In the genomic region with DNA sequence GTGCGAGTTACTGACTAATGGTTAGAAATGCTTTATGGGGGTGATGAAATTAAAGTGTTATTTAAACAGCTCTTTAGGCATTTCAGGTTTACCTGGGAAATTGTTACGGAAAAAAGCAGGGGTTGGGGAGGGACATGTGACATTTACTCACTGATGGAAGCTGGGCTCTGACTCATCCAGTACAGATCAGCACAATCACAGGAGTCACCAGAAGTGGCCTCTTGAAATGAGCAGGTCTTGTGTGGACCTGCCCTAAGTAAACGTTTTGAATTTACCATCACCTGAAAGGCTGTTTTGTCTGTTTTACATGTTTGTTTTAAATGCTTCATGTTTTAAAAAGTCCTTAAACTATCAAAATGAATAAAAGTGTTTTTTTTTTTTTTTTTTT, we compare ENCODE assay signal across 9 cellular contexts. TPM values are rescaled to one million over a fixed set of nuclear protein-coding genes. Genes with fewer than 3 reads are reported as not detected.
DNase-seq lines count a peak whose midpoint lies in the region; ATAC-seq and TF ChIP-seq lines count a peak whose summit lies in the region.
"Had no signal": no experiment of that assay in that cellular context is flagged by ENCODE, and none has a peak within 500 bp of the region (broad histone marks: within the 10 kb centered on the region; RNA-seq: fewer than 3 reads in every experiment).

No MANE protein-coding gene starts in this region.

- peaks cover 33% of the 10 kb centered on the region for H3K4me1 ChIP-seq in lower lobe of right lung

- TF ChIP-seq CTCF in lower lobe of right lung (IDR thresholded peaks at IDR 0.05) = no peak

- no peaks in the 10 kb centered on the region for H3K27me3 ChIP-seq in MG63
- H3K27me3 ChIP-seq in lower lobe of right lung (ENCODE audit: low read depth) = no peaks in the 10 kb centered on the region

- DNase-seq in DMS153 treated with DMSO at 0.1 percent for 48 hours (lab: John Stamatoyannopoulos, UW; ENCODE audit: unreplicated experiment) (peak; percentile 84), MG63 (peak; percentile 7), lower lobe of right lung (no peak), epidermal melanocyte (ENCODE audit: insufficient read length, low spot score) (no peak)
- DNase-seq in activated CD8-positive, alpha-beta T cell treated with anti-CD3 and anti-CD28 coated beads, Interleukin-2, amount 10 ng/mL, durations not matched to agents 7 days and 5 days = no peak
- no peak for DNase-seq in central memory CD4-positive, alpha-beta T cell

- H3K36me3 ChIP-seq in MG63 = peaks cover 42% of the 10 kb centered on the region
- H3K36me3 ChIP-seq in lower lobe of right lung = peaks cover 6% of the 10 kb centered on the region
- H3K36me3 ChIP-seq: thoracic aorta had no signal

- no peaks in the 10 kb centered on the region for H3K9me3 Mint-ChIP-seq in activated CD8-positive, alpha-beta T cell treated with anti-CD3 and anti-CD28 coated beads, Interleukin-2, amount 10 ng/mL, durations not matched to agents 7 days and 5 days (ENCODE audit: insufficient read depth)

- no peak for ATAC-seq in activated CD8-positive, alpha-beta T cell treated with anti-CD3 and anti-CD28 coated beads, Interleukin-2, amount 10 ng/mL, durations not matched to agents 7 days and 5 days
- ATAC-seq in lower lobe of right lung (peak; percentile 75 to 80), GM21390 (IDR thresholded peaks at IDR 0.05; ENCODE audit: unreplicated experiment) (no peak), GM19351 (IDR thresholded peaks at IDR 0.05; ENCODE audit: unreplicated experiment) (no peak)

- CTCF ChIA-PET in activated CD8-positive, alpha-beta T cell treated with anti-CD3 and anti-CD28 coated beads, Interleukin-2, amount 10 ng/mL, durations not matched to agents 7 days and 5 days (lab: Charles Lee) = interaction anchor here (2.9 kb wide), 1 partner anchor 28 kb away, joined by 35 read pairs; a partner anchor contains a TSS

- peaks cover 69% of the 10 kb centered on the region for H3K4me1 Mint-ChIP-seq in activated CD8-positive, alpha-beta T cell treated with anti-CD3 and anti-CD28 coated beads, Interleukin-2, amount 10 ng/mL, durations not matched to agents 7 days and 5 days (ENCODE audit: low read depth)

- H3K9me3 ChIP-seq in MG63 (no peaks in the 10 kb centered on the region), lower lobe of right lung (no peaks in the 10 kb centered on the region)
- H3K9me3 ChIP-seq: thoracic aorta had no signal

- POLR2A ChIA-PET in activated CD8-positive, alpha-beta T cell treated with anti-CD3 and anti-CD28 coated beads, Interleukin-2, amount 10 ng/mL, durations not matched to agents 7 days and 5 days (lab: Charles Lee) = interaction anchor here (1.5 to 4.1 kb wide), 2 partner anchors 21 to 28 kb away, joined by 5 to 61 read pairs; a partner anchor contains a TSS

- H3K36me3 Mint-ChIP-seq in activated CD8-positive, alpha-beta T cell treated with anti-CD3 and anti-CD28 coated beads, Interleukin-2, amount 10 ng/mL, durations not matched to agents 7 days and 5 days (ENCODE audit: low read depth) = peaks cover 33% of the 10 kb centered on the region

- intact Hi-C loops in lower lobe of right lung (cut with DNase I) = no loop called here

- H3K4me3 ChIP-seq in MG63 = no peak overlapping the region; the same call in 1 of the 2 replicates
- H3K4me3 ChIP-seq in lower lobe of right lung = no peak overlapping the region

- no peak overlapping the region for H3K27ac ChIP-seq in lower lobe of right lung
- H3K27ac ChIP-seq: thoracic aorta had no signal

- H3K4me3 Mint-ChIP-seq in activated CD8-positive, alpha-beta T cell treated with anti-CD3 and anti-CD28 coated beads, Interleukin-2, amount 10 ng/mL, durations not matched to agents 7 days and 5 days = peak overlapping the region; percentile 87

- H3K27me3 Mint-ChIP-seq in activated CD8-positive, alpha-beta T cell treated with anti-CD3 and anti-CD28 coated beads, Interleukin-2, amount 10 ng/mL, durations not matched to agents 7 days and 5 days (ENCODE audit: low read depth) = peaks cover 11% of the 10 kb centered on the region

- no peak overlapping the region for H3K27ac Mint-ChIP-seq in activated CD8-positive, alpha-beta T cell treated with anti-CD3 and anti-CD28 coated beads, Interleukin-2, amount 10 ng/mL, durations not matched to agents 7 days and 5 days

RNA-seq across cellular contexts. Expression of a gene that starts 2.3 kb away (rescaled TPM):
- total RNA-seq in MG63 (2014; rRNA removed; shearing (Covaris generic); ENCODE audit: low replicate concordance) = 369 and 2,100 TPM in 2 replicates
- total RNA-seq in activated CD8-positive, alpha-beta T cell treated with anti-CD3 and anti-CD28 coated beads, Interleukin-2, amount 10 ng/mL, durations not matched to agents 7 days and 5 days = 10 to 100 TPM; 79.4 to 80.6 TPM
- 45.9 TPM for total RNA-seq in lower lobe of right lung

RNA-seq across cellular contexts. Expression of a gene that starts 27.8 kb away (rescaled TPM):
- 2.8 and 3.6 TPM in 2 replicates for total RNA-seq in MG63 (2014; rRNA removed; shearing (Covaris generic); ENCODE audit: low replicate concordance)
- 1 to 10 TPM; 4.4 to 4.7 TPM for total RNA-seq in activated CD8-positive, alpha-beta T cell treated with anti-CD3 and anti-CD28 coated beads, Interleukin-2, amount 10 ng/mL, durations not matched to agents 7 days and 5 days
- total RNA-seq in lower lobe of right lung = 3.7 TPM
- total RNA-seq: thoracic aorta had no signal

Comparison
In these comparisons a context has a peak if more than half of its experiments do, and no peak if none do; other contexts are left out.
1. DNase-seq: peak in DMS153 treated with DMSO at 0.1 percent for 48 hours (single experiment) and MG63 (single experiment); none in activated CD8-positive, alpha-beta T cell treated with anti-CD3 and anti-CD28 coated beads, Interleukin-2, amount 10 ng/mL, durations not matched to agents 7 days and 5 days (single experiment), lower lobe of right lung (single experiment), epidermal melanocyte (single experiment) and central memory CD4-positive, alpha-beta T cell (single experiment).
2. ATAC-seq: peak in lower lobe of right lung (2 of 2); none in activated CD8-positive, alpha-beta T cell treated with anti-CD3 and anti-CD28 coated beads, Interleukin-2, amount 10 ng/mL, durations not matched to agents 7 days and 5 days (single experiment), GM21390 (single experiment) and GM19351 (single experiment).